19 cellular contexts compared by ENCODE assay signal in genomic region chrX:16444353-16444752, GRCh38.
DNase-seq lines count a peak whose midpoint lies in the region; FAIRE-seq and TF ChIP-seq lines count a peak whose summit lies in the region.
"Had no signal": no experiment of that assay in that cellular context is flagged by ENCODE, and none has a peak within 500 bp of the region (broad histone marks: within the 10 kb centered on the region; RNA-seq: fewer than 3 reads in every experiment).

No MANE protein-coding gene starts in this region.

- H3K4me3 ChIP-seq in ACC112 (ENCODE audit: low read depth, low read length) (no peak overlapping the region), H7 (ENCODE audit: insufficient read depth, low read depth, low read length) (no peak overlapping the region)
- H3K4me3 ChIP-seq: ascending aorta, SJSA1, skin epidermis had no signal

- H3K4me3 Mint-ChIP-seq in glutamatergic neuron (ENCODE audit: unreplicated experiment) = no peak overlapping the region
- H3K4me3 Mint-ChIP-seq: activated CD4-positive, alpha-beta memory T cell treated with anti-CD3 and anti-CD28 coated beads for 36 hours had no signal

- peak overlapping the region; percentile 47; the same call in 1 of the 2 replicates for H3K27ac ChIP-seq in ACC112 (ENCODE audit: low read depth, low read length)
- H3K27ac ChIP-seq: ascending aorta, neutrophil, SJSA1, skin epidermis had no signal

- no peak overlapping the region for H2AFZ ChIP-seq in ACC112 (ENCODE audit: low read length, unreplicated experiment)

- H3K27me3 Mint-ChIP-seq in glutamatergic neuron (ENCODE audit: unreplicated experiment) = no peaks in the 10 kb centered on the region
- H3K27me3 Mint-ChIP-seq: activated CD4-positive, alpha-beta memory T cell treated with anti-CD3 and anti-CD28 coated beads for 36 hours had no signal

- no peaks in the 10 kb centered on the region for H3K9me3 Mint-ChIP-seq in glutamatergic neuron (ENCODE audit: unreplicated experiment)
- H3K9me3 Mint-ChIP-seq: activated CD4-positive, alpha-beta memory T cell treated with anti-CD3 and anti-CD28 coated beads for 36 hours; activated T-helper 2 cell treated with anti-CD3 and anti-CD28 coated beads, Interferon-gamma antibody, Interleukin-2, Interleukin-4, amounts not matched to agents 10 μg/mL and 5 μg/mL and 100 μg/mL, durations not matched to agents 14 hours and 24 hours and 36 hours had no signal

- TF ChIP-seq CTCF in glutamatergic neuron (IDR thresholded peaks at IDR 0.05; ENCODE audit: partially characterized antibody, unreplicated experiment) (no peak), D721Med (IDR thresholded peaks at IDR 0.05; ENCODE audit: insufficient read depth, missing control alignments) (no peak)

- no peaks in the 10 kb centered on the region for H3K79me2 ChIP-seq in ACC112 (ENCODE audit: control insufficient read depth, insufficient read depth, low read length, unreplicated experiment)

- no peaks in the 10 kb centered on the region for H3K36me3 Mint-ChIP-seq in glutamatergic neuron (ENCODE audit: unreplicated experiment)
- H3K36me3 Mint-ChIP-seq: activated CD4-positive, alpha-beta memory T cell treated with anti-CD3 and anti-CD28 coated beads for 36 hours had no signal

- peaks cover 1% of the 10 kb centered on the region for H3K4me1 Mint-ChIP-seq in glutamatergic neuron (ENCODE audit: low read depth, unreplicated experiment)

- no peak for FAIRE-seq in D721Med (lab: Jason Lieb, UNC)

- H3K27me3 ChIP-seq in ACC112 (ENCODE audit: insufficient read depth, low read length) = no peaks in the 10 kb centered on the region
- H3K27me3 ChIP-seq in H7 (ENCODE audit: control insufficient read depth, insufficient read depth, low read length) = no peaks in the 10 kb centered on the region
- H3K27me3 ChIP-seq: ascending aorta, neutrophil, SJSA1 had no signal

- H3K36me3 ChIP-seq in ACC112 (ENCODE audit: insufficient read depth, low read length) (no peaks in the 10 kb centered on the region), H7 (replicated peaks; ENCODE audit: control insufficient read depth, insufficient read depth, low read length) (no peaks in the 10 kb centered on the region)
- H3K36me3 ChIP-seq: ascending aorta, neutrophil, SJSA1 had no signal

- DNase-seq in HT1080 (ENCODE audit: low read depth) (peak; percentile 80), amniotic epithelial cell (ENCODE audit: low read depth) (peak; percentile 5), glutamatergic neuron (peak; percentile 24), H7 (no peak), D721Med (ENCODE audit: insufficient read length, low spot score) (no peak), activated T-cell treated with anti-CD3 and anti-CD28 coated beads for 4 hours (no peak), COR-L47 (lab: John Stamatoyannopoulos, UW) (no peak)
- DNase-seq: ACHN; activated CD4-positive, alpha-beta memory T cell treated with anti-CD3 and anti-CD28 coated beads for 36 hours; foreskin melanocyte; Kasumi-1; NCI-H2081 treated with DMSO at 0.1 percent for 48 hours; stimulated activated naive CD4-positive, alpha-beta T cell treated with Interleukin-2 at 50 U/mL for 16 hours had no signal

- H3K4me1 ChIP-seq in ACC112 (ENCODE audit: control insufficient read depth, insufficient read depth, low read length, unreplicated experiment) = no peaks in the 10 kb centered on the region
- H3K4me1 ChIP-seq: ascending aorta, SJSA1 had no signal

- no peak overlapping the region for H3K27ac Mint-ChIP-seq in glutamatergic neuron (ENCODE audit: unreplicated experiment)
- H3K27ac Mint-ChIP-seq: activated CD4-positive, alpha-beta memory T cell treated with anti-CD3 and anti-CD28 coated beads for 36 hours; activated T-helper 2 cell treated with anti-CD3 and anti-CD28 coated beads, Interferon-gamma antibody, Interleukin-2, Interleukin-4, amounts not matched to agents 10 μg/mL and 5 μg/mL and 100 μg/mL, durations not matched to agents 14 hours and 24 hours and 36 hours had no signal

Comparison
In these comparisons a context has a peak if more than half of its experiments do, and no peak if none do; other contexts are left out.
1. DNase-seq: peak in HT1080 (single experiment), amniotic epithelial cell (single experiment) and glutamatergic neuron (single experiment); none in H7 (single experiment), D721Med (single experiment), activated T-cell treated with anti-CD3 and anti-CD28 coated beads for 4 hours (single experiment) and COR-L47 (single experiment).